Comparison of ENCODE assay signal across 8 cellular contexts in genomic region chr11:64250406-64250874, GRCh38. TPM values are rescaled to one million over a fixed set of nuclear protein-coding genes. Genes with fewer than 3 reads are reported as not detected.
DNase-seq lines count a peak whose midpoint lies in the region; ATAC-seq, FAIRE-seq and TF ChIP-seq lines count a peak whose summit lies in the region.

No MANE protein-coding gene starts in this region.

- ATAC-seq in DND-41 (ENCODE audit: insufficient read depth, low read depth) (no peak), PC-3 (no peak), GM21360 (IDR thresholded peaks at IDR 0.05; ENCODE audit: unreplicated experiment) (no peak), GM21390 (IDR thresholded peaks at IDR 0.05; ENCODE audit: unreplicated experiment) (no peak), pancreas (no peak)

- DNase-seq in DND-41 = no peak
- DNase-seq in PC-3 = no peak
- no peak for DNase-seq in pancreas
- no peak for DNase-seq in NCI-H2081 (lab: John Stamatoyannopoulos, UW)

- H3K9ac ChIP-seq in DND-41 (ENCODE audit: low read depth, low read length) (peak overlapping the region; percentile 69), PC-3 (ENCODE audit: low read length) (no peak overlapping the region; the same call in 1 of the 2 replicates), endocrine pancreas (ENCODE audit: control insufficient read depth, insufficient read depth, low read length) (peak overlapping the region; percentile 20), parathyroid adenoma (no peak overlapping the region)

- intact Hi-C loops in PC-3 (cut with micrococcal nuclease) = no loop called here
- intact Hi-C loops in pancreas (cut with DNase I) = no loop called here

- no peaks in the 10 kb centered on the region for H3K9me2 ChIP-seq in PC-3 (replicated peaks; ENCODE audit: low read length)

- BruUV-seq in PC-3 (replicated peaks; lab: Mats Ljungman, UMichigan) = no TSS peak

- peak overlapping the region; percentile 97 for H2AFZ ChIP-seq in DND-41 (ENCODE audit: low read depth, low read length)
- H2AFZ ChIP-seq in PC-3 (ENCODE audit: low read length) = peak overlapping the region; percentile 93
- peak overlapping the region; percentile 72 for H2AFZ ChIP-seq in parathyroid adenoma

- peaks cover 10% of the 10 kb centered on the region for H3K36me3 ChIP-seq in DND-41 (ENCODE audit: insufficient read depth, low read length)
- peaks cover 10% of the 10 kb centered on the region for H3K36me3 ChIP-seq in PC-3 (ENCODE audit: low read depth, low read length)
- no peaks in the 10 kb centered on the region for H3K36me3 ChIP-seq in endocrine pancreas (ENCODE audit: control insufficient read depth, insufficient read depth, low read length)
- no peaks in the 10 kb centered on the region for H3K36me3 ChIP-seq in parathyroid adenoma (ENCODE audit: control insufficient read depth, insufficient read depth, low read length)
- H3K36me3 ChIP-seq in pancreas = no peaks in the 10 kb centered on the region

- FAIRE-seq in pancreas (lab: Jason Lieb, UNC) = no peak

- TF ChIP-seq CTCF in DND-41 (IDR thresholded peaks at IDR 0.05; ENCODE audit: borderline replicate concordance, extremely low read depth, low read length, poor library complexity, severe bottlenecking) = no peak
- TF ChIP-seq CTCF in PC-3 (conservative IDR thresholded peaks at IDR 0.05; ENCODE audit: low read depth, low read length) = no peak
- TF ChIP-seq CTCF in parathyroid adenoma (IDR thresholded peaks at IDR 0.05) = no peak
- TF ChIP-seq CTCF in pancreas (IDR thresholded peaks at IDR 0.05) = no peak

- peak overlapping the region; percentile 63; the same call in 1 of the 2 replicates for H3K27ac ChIP-seq in DND-41 (ENCODE audit: low read length)
- no peak overlapping the region for H3K27ac ChIP-seq in PC-3 (ENCODE audit: low read length)
- no peak overlapping the region for H3K27ac ChIP-seq in parathyroid adenoma
- no peak overlapping the region for H3K27ac ChIP-seq in pancreas

- H3K4me2 ChIP-seq in DND-41 (ENCODE audit: insufficient read depth, low read length) (peak overlapping the region; percentile 99), PC-3 (ENCODE audit: low read length) (peak overlapping the region; percentile 98), parathyroid adenoma (ENCODE audit: low read length) (peak overlapping the region; percentile 80)

- H3K9me3 ChIP-seq in DND-41 (ENCODE audit: insufficient read depth, low read length, severe bottlenecking) (no peaks in the 10 kb centered on the region), PC-3 (ENCODE audit: low read length) (no peaks in the 10 kb centered on the region), endocrine pancreas (ENCODE audit: control insufficient read depth, low read length) (no peaks in the 10 kb centered on the region), parathyroid adenoma (ENCODE audit: control insufficient read depth, low read length) (no peaks in the 10 kb centered on the region), pancreas (no peaks in the 10 kb centered on the region)

- no peaks in the 10 kb centered on the region for H3F3A ChIP-seq in PC-3 (ENCODE audit: low read length, unreplicated experiment)

- POLR2A ChIA-PET in PC-3 (lab: Charles Lee; ENCODE audit: unreplicated experiment) = interaction anchor here (0.5 kb wide), 1 partner anchor 10 kb away, joined by 3 read pairs; no protein-coding TSS in a partner anchor

- H3K4me1 ChIP-seq in DND-41 (ENCODE audit: insufficient read depth, low read length) = peaks cover 38% of the 10 kb centered on the region
- H3K4me1 ChIP-seq in PC-3 (ENCODE audit: insufficient read depth, low read length) = peaks cover 29% of the 10 kb centered on the region
- H3K4me1 ChIP-seq in endocrine pancreas (ENCODE audit: control insufficient read depth, insufficient read depth, low read length) = no peaks in the 10 kb centered on the region
- H3K4me1 ChIP-seq in parathyroid adenoma = peaks cover 13% of the 10 kb centered on the region
- peaks cover 0 to 8% (median 4%) of the 10 kb centered on the region in 3 donors for H3K4me1 ChIP-seq in pancreas

- 44 to 53% methylated on average over 6 to 7 of the region's 7 CpGs for WGBS in pancreas, 2 donors

- H3K79me2 ChIP-seq in DND-41 (ENCODE audit: insufficient read depth, low read length) (peaks cover 15% of the 10 kb centered on the region), PC-3 (ENCODE audit: low read length) (peaks cover 34% of the 10 kb centered on the region), parathyroid adenoma (no peaks in the 10 kb centered on the region)

- CTCF ChIA-PET in PC-3 (lab: Charles Lee) = no interaction called here

- H3K4me3 ChIP-seq in DND-41 (ENCODE audit: low read depth in 1 of 2, low read length in 2 of 2) (peak overlapping the region; percentile 14 to 77; a peak in 3 of 4 replicates), PC-3 (ENCODE audit: low read length) (peak overlapping the region; percentile 71), endocrine pancreas (ENCODE audit: control insufficient read depth, insufficient read depth, low read length) (no peak overlapping the region), parathyroid adenoma (ENCODE audit: low read depth, low read length) (no peak overlapping the region), pancreas (peak overlapping the region in 2 of 4 donors; percentile 56 to 90)

- no peaks in the 10 kb centered on the region for H3K27me3 ChIP-seq in DND-41 (ENCODE audit: insufficient read depth, low read length, poor library complexity)
- no peaks in the 10 kb centered on the region for H3K27me3 ChIP-seq in PC-3 (ENCODE audit: low read length)
- H3K27me3 ChIP-seq in endocrine pancreas (ENCODE audit: control insufficient read depth, insufficient read depth, low read length) = no peaks in the 10 kb centered on the region
- H3K27me3 ChIP-seq in parathyroid adenoma (ENCODE audit: control insufficient read depth, insufficient read depth, low read length) = no peaks in the 10 kb centered on the region
- H3K27me3 ChIP-seq in pancreas = no peaks in the 10 kb centered on the region

- peaks cover 10% of the 10 kb centered on the region; the same call in 1 of the 2 replicates for H4K20me1 ChIP-seq in DND-41 (ENCODE audit: insufficient read depth, low read length)
- peaks cover under 1% of the 10 kb centered on the region; the same call in 1 of the 2 replicates for H4K20me1 ChIP-seq in PC-3 (ENCODE audit: low read length)

RNA-seq across cellular contexts. Expression of gene PLCB3, which starts 0.9 kb away (rescaled TPM):
- 69.0 and 88.3 TPM in 2 replicates for total RNA-seq in PC-3 (2014; rRNA removed)
- total RNA-seq in pancreas = 10 to 100 TPM in 1 of 6 donors, 1 to 10 TPM in 5; 5.7 to 13.1 (median 6.9) TPM
- polyA plus RNA-seq in pancreas = 10 to 100 TPM in 1 of 2 donors, 1 to 10 TPM in 1; 6.5 to 11.8 TPM

RNA-seq across cellular contexts. Expression of gene PPP1R14B, which starts 3.7 kb away (rescaled TPM):
- total RNA-seq in PC-3 (2014; rRNA removed) (1,496 and 2,060 TPM in 2 replicates), pancreas (100 to 1,000 TPM; 106 to 177 (median 119) TPM)
- 100 to 1,000 TPM in 1 of 2 donors, 10 to 100 TPM in 1; 81.6 to 180 TPM for polyA plus RNA-seq in pancreas

RNA-seq across cellular contexts. Expression of gene FKBP2, which starts 9.5 kb away (rescaled TPM):
- total RNA-seq in PC-3 (2014; rRNA removed) (215 and 248 TPM in 2 replicates), pancreas (10 to 100 TPM; 37.8 to 64.1 (median 45.6) TPM)
- 100 to 1,000 TPM; 307 to 344 TPM for polyA plus RNA-seq in pancreas

RNA-seq across cellular contexts. Expression of gene VEGFB, which starts 16.1 kb away (rescaled TPM):
- total RNA-seq in PC-3 (2014; rRNA removed) (27.9 and 39.4 TPM in 2 replicates), pancreas (10 to 100 TPM; 54.1 to 87.1 (median 62.2) TPM)
- polyA plus RNA-seq in pancreas = 100 to 1,000 TPM in 1 of 2 donors, 10 to 100 TPM in 1; 61.2 to 115 TPM

RNA-seq across cellular contexts. Expression of gene DNAJC4, which starts 20.1 kb away (rescaled TPM):
- total RNA-seq in PC-3 (2014; rRNA removed) = 20.4 and 25.4 TPM in 2 replicates
- 10 to 100 TPM; 28.1 to 39.1 (median 33.0) TPM for total RNA-seq in pancreas
- 100 to 1,000 TPM in 1 of 2 donors, 10 to 100 TPM in 1; 92.9 to 125 TPM for polyA plus RNA-seq in pancreas

Comparison
In these comparisons a context has a peak if more than half of its experiments do, and no peak if none do; other contexts are left out.
1. H3K4me3 ChIP-seq: peak in DND-41 (2 of 2) and PC-3 (single experiment); none in endocrine pancreas (single experiment) and parathyroid adenoma (single experiment).
2. H3K9ac ChIP-seq: peak in DND-41 (single experiment) and endocrine pancreas (single experiment); none in PC-3 (single experiment) and parathyroid adenoma (single experiment).
3. Peak in every context shown above with its lines, with median percentiles within 50 percentile points of each other: H2AFZ ChIP-seq and H3K4me2 ChIP-seq.